1 cellular context compared by ENCODE assay signal in the genomic region with DNA sequence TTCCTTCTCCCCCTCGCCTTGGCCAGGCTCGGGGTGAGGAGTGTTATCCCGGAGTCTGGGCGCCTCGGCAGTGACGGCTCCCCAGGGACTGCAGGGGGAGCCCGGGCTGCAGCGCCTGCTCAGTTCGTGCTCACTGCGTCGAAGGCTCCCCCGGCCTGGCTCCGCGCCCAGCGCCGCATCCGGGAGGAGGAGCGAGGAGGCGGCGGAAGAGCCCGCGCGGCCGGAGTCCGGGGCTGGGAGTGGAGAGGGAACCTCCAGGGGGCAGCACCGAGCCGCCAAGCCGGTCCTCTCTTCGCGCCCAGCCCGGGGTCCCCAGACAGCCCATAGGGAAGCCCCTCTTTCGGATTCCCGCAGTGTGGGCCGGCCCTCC.
TF ChIP-seq lines count a peak whose summit lies in the region.

No MANE protein-coding gene starts in this region.

TF ChIP-seq in HepG2, 621 proteins besides CTCF, POLR2A, EP300 and RAD21 (continued from another document and continues in another):
- TF ChIP-seq, protein P1, sequence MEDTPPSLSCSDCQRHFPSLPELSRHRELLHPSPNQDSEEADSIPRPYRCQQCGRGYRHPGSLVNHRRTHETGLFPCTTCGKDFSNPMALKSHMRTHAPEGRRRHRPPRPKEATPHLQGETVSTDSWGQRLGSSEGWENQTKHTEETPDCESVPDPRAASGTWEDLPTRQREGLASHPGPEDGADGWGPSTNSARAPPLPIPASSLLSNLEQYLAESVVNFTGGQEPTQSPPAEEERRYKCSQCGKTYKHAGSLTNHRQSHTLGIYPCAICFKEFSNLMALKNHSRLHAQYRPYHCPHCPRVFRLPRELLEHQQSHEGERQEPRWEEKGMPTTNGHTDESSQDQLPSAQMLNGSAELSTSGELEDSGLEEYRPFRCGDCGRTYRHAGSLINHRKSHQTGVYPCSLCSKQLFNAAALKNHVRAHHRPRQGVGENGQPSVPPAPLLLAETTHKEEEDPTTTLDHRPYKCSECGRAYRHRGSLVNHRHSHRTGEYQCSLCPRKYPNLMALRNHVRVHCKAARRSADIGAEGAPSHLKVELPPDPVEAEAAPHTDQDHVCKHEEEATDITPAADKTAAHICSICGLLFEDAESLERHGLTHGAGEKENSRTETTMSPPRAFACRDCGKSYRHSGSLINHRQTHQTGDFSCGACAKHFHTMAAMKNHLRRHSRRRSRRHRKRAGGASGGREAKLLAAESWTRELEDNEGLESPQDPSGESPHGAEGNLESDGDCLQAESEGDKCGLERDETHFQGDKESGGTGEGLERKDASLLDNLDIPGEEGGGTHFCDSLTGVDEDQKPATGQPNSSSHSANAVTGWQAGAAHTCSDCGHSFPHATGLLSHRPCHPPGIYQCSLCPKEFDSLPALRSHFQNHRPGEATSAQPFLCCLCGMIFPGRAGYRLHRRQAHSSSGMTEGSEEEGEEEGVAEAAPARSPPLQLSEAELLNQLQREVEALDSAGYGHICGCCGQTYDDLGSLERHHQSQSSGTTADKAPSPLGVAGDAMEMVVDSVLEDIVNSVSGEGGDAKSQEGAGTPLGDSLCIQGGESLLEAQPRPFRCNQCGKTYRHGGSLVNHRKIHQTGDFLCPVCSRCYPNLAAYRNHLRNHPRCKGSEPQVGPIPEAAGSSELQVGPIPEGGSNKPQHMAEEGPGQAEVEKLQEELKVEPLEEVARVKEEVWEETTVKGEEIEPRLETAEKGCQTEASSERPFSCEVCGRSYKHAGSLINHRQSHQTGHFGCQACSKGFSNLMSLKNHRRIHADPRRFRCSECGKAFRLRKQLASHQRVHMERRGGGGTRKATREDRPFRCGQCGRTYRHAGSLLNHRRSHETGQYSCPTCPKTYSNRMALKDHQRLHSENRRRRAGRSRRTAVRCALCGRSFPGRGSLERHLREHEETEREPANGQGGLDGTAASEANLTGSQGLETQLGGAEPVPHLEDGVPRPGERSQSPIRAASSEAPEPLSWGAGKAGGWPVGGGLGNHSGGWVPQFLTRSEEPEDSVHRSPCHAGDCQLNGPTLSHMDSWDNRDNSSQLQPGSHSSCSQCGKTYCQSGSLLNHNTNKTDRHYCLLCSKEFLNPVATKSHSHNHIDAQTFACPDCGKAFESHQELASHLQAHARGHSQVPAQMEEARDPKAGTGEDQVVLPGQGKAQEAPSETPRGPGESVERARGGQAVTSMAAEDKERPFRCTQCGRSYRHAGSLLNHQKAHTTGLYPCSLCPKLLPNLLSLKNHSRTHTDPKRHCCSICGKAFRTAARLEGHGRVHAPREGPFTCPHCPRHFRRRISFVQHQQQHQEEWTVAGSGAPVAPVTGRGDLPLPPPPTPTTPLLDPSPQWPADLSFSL (CRISPR knock-in tag; IDR thresholded peaks at IDR 0.05) = 0 out of 2 replicates have a peak, but pooled peaks have one; percentile 28
- TF ChIP-seq ZNF124 (CRISPR knock-in tag; IDR thresholded peaks at IDR 0.05) = peak; percentile 71; the same call in 1 of the 2 replicates
- 0 out of 2 replicates have a peak, but pooled peaks have one; percentile 56 for TF ChIP-seq ZNF878 (CRISPR knock-in tag; IDR thresholded peaks at IDR 0.05)
- no peak for TF ChIP-seq ONECUT2 (CRISPR knock-in tag; IDR thresholded peaks at IDR 0.05)
- TF ChIP-seq, protein P2, sequence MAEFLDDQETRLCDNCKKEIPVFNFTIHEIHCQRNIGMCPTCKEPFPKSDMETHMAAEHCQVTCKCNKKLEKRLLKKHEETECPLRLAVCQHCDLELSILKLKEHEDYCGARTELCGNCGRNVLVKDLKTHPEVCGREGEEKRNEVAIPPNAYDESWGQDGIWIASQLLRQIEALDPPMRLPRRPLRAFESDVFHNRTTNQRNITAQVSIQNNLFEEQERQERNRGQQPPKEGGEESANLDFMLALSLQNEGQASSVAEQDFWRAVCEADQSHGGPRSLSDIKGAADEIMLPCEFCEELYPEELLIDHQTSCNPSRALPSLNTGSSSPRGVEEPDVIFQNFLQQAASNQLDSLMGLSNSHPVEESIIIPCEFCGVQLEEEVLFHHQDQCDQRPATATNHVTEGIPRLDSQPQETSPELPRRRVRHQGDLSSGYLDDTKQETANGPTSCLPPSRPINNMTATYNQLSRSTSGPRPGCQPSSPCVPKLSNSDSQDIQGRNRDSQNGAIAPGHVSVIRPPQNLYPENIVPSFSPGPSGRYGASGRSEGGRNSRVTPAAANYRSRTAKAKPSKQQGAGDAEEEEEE (CRISPR knock-in tag; IDR thresholded peaks at IDR 0.05; ENCODE audit: borderline replicate concordance) = no peak
- TF ChIP-seq, protein P3, sequence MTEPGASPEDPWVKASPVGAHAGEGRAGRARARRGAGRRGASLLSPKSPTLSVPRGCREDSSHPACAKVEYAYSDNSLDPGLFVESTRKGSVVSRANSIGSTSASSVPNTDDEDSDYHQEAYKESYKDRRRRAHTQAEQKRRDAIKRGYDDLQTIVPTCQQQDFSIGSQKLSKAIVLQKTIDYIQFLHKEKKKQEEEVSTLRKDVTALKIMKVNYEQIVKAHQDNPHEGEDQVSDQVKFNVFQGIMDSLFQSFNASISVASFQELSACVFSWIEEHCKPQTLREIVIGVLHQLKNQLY (CRISPR knock-in tag; IDR thresholded peaks at IDR 0.05) = peak; percentile 67
- TF ChIP-seq HDAC1 (CRISPR knock-in tag; IDR thresholded peaks at IDR 0.05) = peak; percentile 94
- TF ChIP-seq SRF (IDR thresholded peaks at IDR 0.05; ENCODE audit: low read depth, low read length) = peak; percentile 21
- peak; percentile 84; the same call in 1 of the 2 replicates for TF ChIP-seq ZNF33B (CRISPR knock-in tag; IDR thresholded peaks at IDR 0.05)
- TF ChIP-seq CREB1 (IDR thresholded peaks at IDR 0.05) = no peak
- peak; percentile 28; the same call in 1 of the 2 replicates for TF ChIP-seq CREB1 (CRISPR knock-in tag; IDR thresholded peaks at IDR 0.05)
- TF ChIP-seq CEBPG (CRISPR knock-in tag; IDR thresholded peaks at IDR 0.05) = peak; percentile 29; the same call in 1 of the 2 replicates
- TF ChIP-seq YEATS2 (CRISPR knock-in tag; IDR thresholded peaks at IDR 0.05; ENCODE audit: borderline replicate concordance) = peak; percentile 69; the same call in 1 of the 2 replicates
- peak; percentile 70; the same call in 1 of the 2 replicates for TF ChIP-seq ZSCAN25 (CRISPR knock-in tag; IDR thresholded peaks at IDR 0.05)
- TF ChIP-seq, protein P4, sequence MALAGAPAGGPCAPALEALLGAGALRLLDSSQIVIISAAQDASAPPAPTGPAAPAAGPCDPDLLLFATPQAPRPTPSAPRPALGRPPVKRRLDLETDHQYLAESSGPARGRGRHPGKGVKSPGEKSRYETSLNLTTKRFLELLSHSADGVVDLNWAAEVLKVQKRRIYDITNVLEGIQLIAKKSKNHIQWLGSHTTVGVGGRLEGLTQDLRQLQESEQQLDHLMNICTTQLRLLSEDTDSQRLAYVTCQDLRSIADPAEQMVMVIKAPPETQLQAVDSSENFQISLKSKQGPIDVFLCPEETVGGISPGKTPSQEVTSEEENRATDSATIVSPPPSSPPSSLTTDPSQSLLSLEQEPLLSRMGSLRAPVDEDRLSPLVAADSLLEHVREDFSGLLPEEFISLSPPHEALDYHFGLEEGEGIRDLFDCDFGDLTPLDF (CRISPR knock-in tag; IDR thresholded peaks at IDR 0.05) = peak; percentile 33; the same call in 1 of the 2 replicates
- TF ChIP-seq, protein P5, sequence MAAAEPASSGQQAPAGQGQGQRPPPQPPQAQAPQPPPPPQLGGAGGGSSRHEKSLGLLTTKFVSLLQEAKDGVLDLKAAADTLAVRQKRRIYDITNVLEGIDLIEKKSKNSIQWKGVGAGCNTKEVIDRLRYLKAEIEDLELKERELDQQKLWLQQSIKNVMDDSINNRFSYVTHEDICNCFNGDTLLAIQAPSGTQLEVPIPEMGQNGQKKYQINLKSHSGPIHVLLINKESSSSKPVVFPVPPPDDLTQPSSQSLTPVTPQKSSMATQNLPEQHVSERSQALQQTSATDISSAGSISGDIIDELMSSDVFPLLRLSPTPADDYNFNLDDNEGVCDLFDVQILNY (CRISPR knock-in tag; conservative IDR thresholded peaks at IDR 0.05) = peak; percentile 61; the same call in 1 of the 2 replicates
- TF ChIP-seq XBP1 (CRISPR knock-in tag; IDR thresholded peaks at IDR 0.05) = no peak
- TF ChIP-seq JDP2 (CRISPR knock-in tag; IDR thresholded peaks at IDR 0.05; ENCODE audit: borderline replicate concordance) = no peak
- TF ChIP-seq, protein P6, sequence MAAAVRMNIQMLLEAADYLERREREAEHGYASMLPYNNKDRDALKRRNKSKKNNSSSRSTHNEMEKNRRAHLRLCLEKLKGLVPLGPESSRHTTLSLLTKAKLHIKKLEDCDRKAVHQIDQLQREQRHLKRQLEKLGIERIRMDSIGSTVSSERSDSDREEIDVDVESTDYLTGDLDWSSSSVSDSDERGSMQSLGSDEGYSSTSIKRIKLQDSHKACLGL (CRISPR knock-in tag; IDR thresholded peaks at IDR 0.05) = 0 out of 2 replicates have a peak, but pooled peaks have one; percentile 44
- peak; percentile 83; the same call in 1 of the 2 replicates for TF ChIP-seq NAIF1 (CRISPR knock-in tag; IDR thresholded peaks at IDR 0.05; ENCODE audit: borderline replicate concordance)
- TF ChIP-seq, protein P7, sequence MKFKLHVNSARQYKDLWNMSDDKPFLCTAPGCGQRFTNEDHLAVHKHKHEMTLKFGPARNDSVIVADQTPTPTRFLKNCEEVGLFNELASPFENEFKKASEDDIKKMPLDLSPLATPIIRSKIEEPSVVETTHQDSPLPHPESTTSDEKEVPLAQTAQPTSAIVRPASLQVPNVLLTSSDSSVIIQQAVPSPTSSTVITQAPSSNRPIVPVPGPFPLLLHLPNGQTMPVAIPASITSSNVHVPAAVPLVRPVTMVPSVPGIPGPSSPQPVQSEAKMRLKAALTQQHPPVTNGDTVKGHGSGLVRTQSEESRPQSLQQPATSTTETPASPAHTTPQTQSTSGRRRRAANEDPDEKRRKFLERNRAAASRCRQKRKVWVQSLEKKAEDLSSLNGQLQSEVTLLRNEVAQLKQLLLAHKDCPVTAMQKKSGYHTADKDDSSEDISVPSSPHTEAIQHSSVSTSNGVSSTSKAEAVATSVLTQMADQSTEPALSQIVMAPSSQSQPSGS (CRISPR knock-in tag; IDR thresholded peaks at IDR 0.05) = 0 out of 2 replicates have a peak, but pooled peaks have one; percentile 32
- TF ChIP-seq NCOA1 (CRISPR knock-in tag; IDR thresholded peaks at IDR 0.05) = 0 out of 2 replicates have a peak, but pooled peaks have one; percentile 16
- peak; percentile 72 for TF ChIP-seq ZNF331 (CRISPR knock-in tag; IDR thresholded peaks at IDR 0.05)
- 0 out of 2 replicates have a peak, but pooled peaks have one; percentile 60 for TF ChIP-seq ZNF543 (CRISPR knock-in tag; IDR thresholded peaks at IDR 0.05)
- 0 out of 2 replicates have a peak, but pooled peaks have one; percentile 21 for TF ChIP-seq CBX5 (CRISPR knock-in tag; IDR thresholded peaks at IDR 0.05; ENCODE audit: borderline replicate concordance)
- TF ChIP-seq NFIB (CRISPR knock-in tag; IDR thresholded peaks at IDR 0.05; ENCODE audit: borderline replicate concordance) = peak; percentile 52; the same call in 1 of the 2 replicates
- TF ChIP-seq MEIS2 (CRISPR knock-in tag; IDR thresholded peaks at IDR 0.05) = 0 out of 2 replicates have a peak, but pooled peaks have one; percentile 24
- TF ChIP-seq, protein P8, sequence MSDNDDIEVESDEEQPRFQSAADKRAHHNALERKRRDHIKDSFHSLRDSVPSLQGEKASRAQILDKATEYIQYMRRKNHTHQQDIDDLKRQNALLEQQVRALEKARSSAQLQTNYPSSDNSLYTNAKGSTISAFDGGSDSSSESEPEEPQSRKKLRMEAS (IDR thresholded peaks at IDR 0.05) = peak; percentile 82
- TF ChIP-seq GATAD2A (CRISPR knock-in tag; IDR thresholded peaks at IDR 0.05) = peak; percentile 61; the same call in 1 of the 2 replicates
- TF ChIP-seq, protein P9, sequence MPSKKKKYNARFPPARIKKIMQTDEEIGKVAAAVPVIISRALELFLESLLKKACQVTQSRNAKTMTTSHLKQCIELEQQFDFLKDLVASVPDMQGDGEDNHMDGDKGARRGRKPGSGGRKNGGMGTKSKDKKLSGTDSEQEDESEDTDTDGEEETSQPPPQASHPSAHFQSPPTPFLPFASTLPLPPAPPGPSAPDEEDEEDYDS (CRISPR knock-in tag; IDR thresholded peaks at IDR 0.05) = peak; percentile 64
- peak; percentile 56 for TF ChIP-seq TAF1 (CRISPR knock-in tag; IDR thresholded peaks at IDR 0.05)
- TF ChIP-seq ZNF251 (CRISPR knock-in tag; IDR thresholded peaks at IDR 0.05) = no peak
- TF ChIP-seq CCDC6 (CRISPR knock-in tag; IDR thresholded peaks at IDR 0.05) = peak; percentile 83
- TF ChIP-seq, protein P10, sequence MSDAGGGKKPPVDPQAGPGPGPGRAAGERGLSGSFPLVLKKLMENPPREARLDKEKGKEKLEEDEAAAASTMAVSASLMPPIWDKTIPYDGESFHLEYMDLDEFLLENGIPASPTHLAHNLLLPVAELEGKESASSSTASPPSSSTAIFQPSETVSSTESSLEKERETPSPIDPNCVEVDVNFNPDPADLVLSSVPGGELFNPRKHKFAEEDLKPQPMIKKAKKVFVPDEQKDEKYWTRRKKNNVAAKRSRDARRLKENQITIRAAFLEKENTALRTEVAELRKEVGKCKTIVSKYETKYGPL (CRISPR knock-in tag; IDR thresholded peaks at IDR 0.05) = 0 out of 2 replicates have a peak, but pooled peaks have one; percentile 8
- TF ChIP-seq GATAD1 (CRISPR knock-in tag; IDR thresholded peaks at IDR 0.05) = peak; percentile 72; the same call in 1 of the 2 replicates
- peak; percentile 67 for TF ChIP-seq POLR2AphosphoS5 (IDR thresholded peaks at IDR 0.05; ENCODE audit: low read depth, low read length)
- TF ChIP-seq ZNF788 (CRISPR knock-in tag; IDR thresholded peaks at IDR 0.05; ENCODE audit: borderline replicate concordance) = 0 out of 2 replicates have a peak, but pooled peaks have one; percentile 68
- TF ChIP-seq CREM (IDR thresholded peaks at IDR 0.05) = peak; percentile 50
- TF ChIP-seq CREM (CRISPR knock-in tag; IDR thresholded peaks at IDR 0.05) = no peak
